15 cellular contexts compared by ENCODE assay signal in genomic region chr16:22302776-22303363, GRCh38. TPM values are rescaled to one million over a fixed set of nuclear protein-coding genes. Genes with fewer than 3 reads are reported as not detected.
A peak's percentile ranks its signal among the peaks of the same experiment; 100 is the strongest.
DNase-seq lines count a peak whose midpoint lies in the region; ATAC-seq and TF ChIP-seq lines count a peak whose summit lies in the region.
"Had no signal": no experiment of that assay in that cellular context is flagged by ENCODE, and none has a peak within 500 bp of the region (broad histone marks: within the 10 kb centered on the region; RNA-seq: fewer than 3 reads in every experiment).

No MANE protein-coding gene starts in this region.

- no peak for DNase-seq in stimulated activated naive CD8-positive, alpha-beta T cell treated with anti-CD3 and anti-CD28 coated beads, Interleukin-15, amount 100 ng/mL, for 72 hours
- DNase-seq in stimulated activated naive CD8-positive, alpha-beta T cell treated with anti-CD3 and anti-CD28 coated beads, Interleukin-15, Interleukin-2, amounts not matched to agents 100 U/mL and 50 U/mL, for 24 hours, result no peak
- DNase-seq in chondrocyte (ENCODE audit: low spot score) (no peak), nephron progenitor cell (no peak), dermis blood vessel endothelial cell (no peak), mucosa of descending colon (no peak)
- no peak for DNase-seq in stimulated activated CD4-positive, alpha-beta T cell treated with anti-CD3 and anti-CD28 coated beads, Interleukin-15, amount 100 ng/mL, for 24 hours
- DNase-seq: C1 segment of cervical spinal cord, IMR-90, Karpas-422, NCI-H1048, NCI-H1436, NCI-H2029 treated with DMSO at 0.1 percent for 48 hours, NCI-H2171, NCI-H526 had no signal

- intact Hi-C loops in mucosa of descending colon (cut with DNase I, micrococcal nuclease), result no loop called here

- H3K27ac Mint-ChIP-seq in stimulated activated naive CD8-positive, alpha-beta T cell treated with anti-CD3 and anti-CD28 coated beads, Interleukin-15, amount 100 ng/mL, for 72 hours, result peak overlapping the region; percentile 24 to 79
- H3K27ac Mint-ChIP-seq in chondrocyte (ENCODE audit: unreplicated experiment), result peak overlapping the region; percentile 25
- peak overlapping the region; percentile 16 for H3K27ac Mint-ChIP-seq in nephron progenitor cell

- no peaks in the 10 kb centered on the region for H3K4me1 ChIP-seq in mucosa of descending colon (ENCODE audit: low read depth)

- peaks cover 14% of the 10 kb centered on the region for H3K36me3 Mint-ChIP-seq in chondrocyte (ENCODE audit: low read depth)
- peaks cover 35% of the 10 kb centered on the region for H3K36me3 Mint-ChIP-seq in nephron progenitor cell (ENCODE audit: low read depth)

- ATAC-seq in stimulated activated naive CD8-positive, alpha-beta T cell treated with anti-CD3 and anti-CD28 coated beads, Interleukin-15, amount 100 ng/mL, for 72 hours, result no peak
- ATAC-seq in stimulated activated naive CD8-positive, alpha-beta T cell treated with anti-CD3 and anti-CD28 coated beads, Interleukin-15, Interleukin-2, amounts not matched to agents 100 U/mL and 50 U/mL, for 24 hours, result no peak
- ATAC-seq in mucosa of descending colon, result no peak

- H3K4me1 Mint-ChIP-seq in stimulated activated naive CD8-positive, alpha-beta T cell treated with anti-CD3 and anti-CD28 coated beads, Interleukin-15, amount 100 ng/mL, for 72 hours, result peaks cover 58% of the 10 kb centered on the region
- H3K4me1 Mint-ChIP-seq in chondrocyte (ENCODE audit: low read depth) (peaks cover 23% of the 10 kb centered on the region), nephron progenitor cell (peaks cover 21% of the 10 kb centered on the region)

- no peaks in the 10 kb centered on the region for H3K9me3 Mint-ChIP-seq in stimulated activated naive CD8-positive, alpha-beta T cell treated with anti-CD3 and anti-CD28 coated beads, Interleukin-15, amount 100 ng/mL, for 72 hours
- H3K9me3 Mint-ChIP-seq in chondrocyte (ENCODE audit: low read depth) (no peaks in the 10 kb centered on the region), nephron progenitor cell (no peaks in the 10 kb centered on the region)

- H3K4me3 Mint-ChIP-seq in stimulated activated naive CD8-positive, alpha-beta T cell treated with anti-CD3 and anti-CD28 coated beads, Interleukin-15, amount 100 ng/mL, for 72 hours, result no peak overlapping the region
- no peak overlapping the region for H3K4me3 Mint-ChIP-seq in chondrocyte (ENCODE audit: unreplicated experiment)
- no peak overlapping the region for H3K4me3 Mint-ChIP-seq in nephron progenitor cell

- H3K9me3 ChIP-seq in mucosa of descending colon, result no peaks in the 10 kb centered on the region

- no peaks in the 10 kb centered on the region for H3K27me3 Mint-ChIP-seq in stimulated activated naive CD8-positive, alpha-beta T cell treated with anti-CD3 and anti-CD28 coated beads, Interleukin-15, amount 100 ng/mL, for 72 hours
- no peaks in the 10 kb centered on the region for H3K27me3 Mint-ChIP-seq in chondrocyte (ENCODE audit: low read depth)
- H3K27me3 Mint-ChIP-seq in nephron progenitor cell (ENCODE audit: low read depth, poor library complexity), result peaks cover 11% of the 10 kb centered on the region

- TF ChIP-seq CTCF in chondrocyte (IDR thresholded peaks at IDR 0.05) (no peak), nephron progenitor cell (IDR thresholded peaks at IDR 0.05) (no peak), mucosa of descending colon (IDR thresholded peaks at IDR 0.05) (no peak)

- H3K36me3 ChIP-seq in mucosa of descending colon (ENCODE audit: low read depth), result no peaks in the 10 kb centered on the region

- H3K4me3 ChIP-seq in mucosa of descending colon, result no peak overlapping the region

RNA-seq across cellular contexts. Expression of gene POLR3E, which starts 5.7 kb away (rescaled TPM):
- total RNA-seq in chondrocyte, result 25.2 to 34.8 TPM (median 26.7 TPM) in 3 replicates
- total RNA-seq in dermis blood vessel endothelial cell, result 61.3 and 81.6 TPM in 2 replicates
- 10 to 100 TPM; 37.7 to 54.5 (median 49.5) TPM for total RNA-seq in mucosa of descending colon
